Comparison of ENCODE assay signal across 1 cellular context in genomic region chr1:227899141-227899819, GRCh38.
TF ChIP-seq lines count a peak whose summit lies in the region.

No MANE protein-coding gene starts in this region.

TF ChIP-seq in H1, 55 proteins besides CTCF, POLR2A, EP300 and RAD21 (continued from another document):
- TF ChIP-seq SIN3A (conservative IDR thresholded peaks at IDR 0.05 in 1 of 2, IDR thresholded peaks at IDR 0.05 in 1 of 2; ENCODE audit: low read depth in 1 of 2, low read length in 2 of 2) (no peak), RFX5 (IDR thresholded peaks at IDR 0.05; ENCODE audit: borderline replicate concordance, low read depth, low read length) (no peak), GABPA (IDR thresholded peaks at IDR 0.05; ENCODE audit: borderline replicate concordance, insufficient read depth, low read length) (no peak), SP1 (IDR thresholded peaks at IDR 0.05; ENCODE audit: low read depth, low read length) (no peak), EZH2 (IDR thresholded peaks at IDR 0.05; ENCODE audit: low read depth, low read length, severe bottlenecking) (no peak), BCL11A (IDR thresholded peaks at IDR 0.05; ENCODE audit: low read depth in 2 of 2, low read length in 2 of 2) (no peak), CEBPB (IDR thresholded peaks at IDR 0.05; ENCODE audit: low read depth, low read length) (no peak), KDM5A (IDR thresholded peaks at IDR 0.05; ENCODE audit: low read length) (no peak), CHD1 (IDR thresholded peaks at IDR 0.05; ENCODE audit: low read depth, low read length) (no peak), BACH1 (IDR thresholded peaks at IDR 0.05; ENCODE audit: low read length) (no peak), TBP (IDR thresholded peaks at IDR 0.05; ENCODE audit: low read depth, low read length) (no peak), CBX5 (IDR thresholded peaks at IDR 0.05; ENCODE audit: low read depth, low read length) (no peak), CHD2 (IDR thresholded peaks at IDR 0.05; ENCODE audit: low read length) (no peak), ATF2 (IDR thresholded peaks at IDR 0.05; ENCODE audit: low read length) (no peak)
- TF ChIP-seq, protein P1, sequence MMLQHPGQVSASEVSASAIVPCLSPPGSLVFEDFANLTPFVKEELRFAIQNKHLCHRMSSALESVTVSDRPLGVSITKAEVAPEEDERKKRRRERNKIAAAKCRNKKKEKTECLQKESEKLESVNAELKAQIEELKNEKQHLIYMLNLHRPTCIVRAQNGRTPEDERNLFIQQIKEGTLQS (IDR thresholded peaks at IDR 0.05; ENCODE audit: insufficient read depth, low read depth, low read length) = no peak
- TF ChIP-seq, protein P2, sequence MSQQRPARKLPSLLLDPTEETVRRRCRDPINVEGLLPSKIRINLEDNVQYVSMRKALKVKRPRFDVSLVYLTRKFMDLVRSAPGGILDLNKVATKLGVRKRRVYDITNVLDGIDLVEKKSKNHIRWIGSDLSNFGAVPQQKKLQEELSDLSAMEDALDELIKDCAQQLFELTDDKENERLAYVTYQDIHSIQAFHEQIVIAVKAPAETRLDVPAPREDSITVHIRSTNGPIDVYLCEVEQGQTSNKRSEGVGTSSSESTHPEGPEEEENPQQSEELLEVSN (IDR thresholded peaks at IDR 0.05) = no peak
